1 cellular context compared by ENCODE assay signal in genomic region chr17:73278049-73278464, GRCh38.
TF ChIP-seq lines count a peak whose summit lies in the region.

No MANE protein-coding gene starts in this region.

TF ChIP-seq in HepG2, 621 proteins besides CTCF, POLR2A, EP300 and RAD21 (continued from another document and continues in another):
- TF ChIP-seq CREB1 (IDR thresholded peaks at IDR 0.05) = no peak
- peak; percentile 45; the same call in 1 of the 2 replicates for TF ChIP-seq CREB1 (CRISPR knock-in tag; IDR thresholded peaks at IDR 0.05)
- TF ChIP-seq MTA1 (CRISPR knock-in tag; IDR thresholded peaks at IDR 0.05; ENCODE audit: borderline replicate concordance) = peak; percentile 63; the same call in 1 of the 2 replicates
- TF ChIP-seq ZSCAN12 (CRISPR knock-in tag; IDR thresholded peaks at IDR 0.05) = no peak
- TF ChIP-seq ZNF720 (CRISPR knock-in tag; IDR thresholded peaks at IDR 0.05) = no peak
- TF ChIP-seq ZNF337 (CRISPR knock-in tag; IDR thresholded peaks at IDR 0.05; ENCODE audit: borderline replicate concordance, low read depth) = no peak
- no peak for TF ChIP-seq ZIK1 (CRISPR knock-in tag; IDR thresholded peaks at IDR 0.05; ENCODE audit: borderline replicate concordance, low read depth)
- no peak for TF ChIP-seq ZNF766 (CRISPR knock-in tag; IDR thresholded peaks at IDR 0.05; ENCODE audit: borderline replicate concordance)
- peak; percentile 82 for TF ChIP-seq POGZ (CRISPR knock-in tag; IDR thresholded peaks at IDR 0.05)
- TF ChIP-seq PTBP1 (IDR thresholded peaks at IDR 0.05; ENCODE audit: low read depth, low read length, poor library complexity, severe bottlenecking) = no peak
- TF ChIP-seq ZMAT5 (CRISPR knock-in tag; IDR thresholded peaks at IDR 0.05; ENCODE audit: borderline replicate concordance, low read depth) = no peak
- no peak for TF ChIP-seq ZFP62 (CRISPR knock-in tag; IDR thresholded peaks at IDR 0.05)
- no peak for TF ChIP-seq ZNF512B (CRISPR knock-in tag; IDR thresholded peaks at IDR 0.05; ENCODE audit: borderline replicate concordance)
- TF ChIP-seq ISL2 (CRISPR knock-in tag; IDR thresholded peaks at IDR 0.05) = peak; percentile 61
- TF ChIP-seq MED13 (CRISPR knock-in tag; IDR thresholded peaks at IDR 0.05) = 0 out of 2 replicates have a peak, but pooled peaks have one; percentile 60
- peak; percentile 75 for TF ChIP-seq CBX1 (IDR thresholded peaks at IDR 0.05; ENCODE audit: low read depth)
- 0 out of 2 replicates have a peak, but pooled peaks have one; percentile 47 for TF ChIP-seq ARNTL (CRISPR knock-in tag; IDR thresholded peaks at IDR 0.05)
- no peak for TF ChIP-seq PHB2 (IDR thresholded peaks at IDR 0.05; ENCODE audit: partially characterized antibody)
- TF ChIP-seq NFKBIZ (CRISPR knock-in tag; IDR thresholded peaks at IDR 0.05) = no peak
- no peak for TF ChIP-seq SP4 (CRISPR knock-in tag; IDR thresholded peaks at IDR 0.05)
- no peak for TF ChIP-seq GABPA (IDR thresholded peaks at IDR 0.05; ENCODE audit: low read depth, low read length)
- no peak for TF ChIP-seq GABPA (CRISPR knock-in tag; IDR thresholded peaks at IDR 0.05; ENCODE audit: low read depth)
- no peak for TF ChIP-seq FOXP1 (IDR thresholded peaks at IDR 0.05)
- TF ChIP-seq FOXP1 (CRISPR knock-in tag; IDR thresholded peaks at IDR 0.05) = peak; percentile 52; the same call in 1 of the 2 replicates
- no peak for TF ChIP-seq ZNF282 (IDR thresholded peaks at IDR 0.05; ENCODE audit: partially characterized antibody)
- TF ChIP-seq, protein P1, sequence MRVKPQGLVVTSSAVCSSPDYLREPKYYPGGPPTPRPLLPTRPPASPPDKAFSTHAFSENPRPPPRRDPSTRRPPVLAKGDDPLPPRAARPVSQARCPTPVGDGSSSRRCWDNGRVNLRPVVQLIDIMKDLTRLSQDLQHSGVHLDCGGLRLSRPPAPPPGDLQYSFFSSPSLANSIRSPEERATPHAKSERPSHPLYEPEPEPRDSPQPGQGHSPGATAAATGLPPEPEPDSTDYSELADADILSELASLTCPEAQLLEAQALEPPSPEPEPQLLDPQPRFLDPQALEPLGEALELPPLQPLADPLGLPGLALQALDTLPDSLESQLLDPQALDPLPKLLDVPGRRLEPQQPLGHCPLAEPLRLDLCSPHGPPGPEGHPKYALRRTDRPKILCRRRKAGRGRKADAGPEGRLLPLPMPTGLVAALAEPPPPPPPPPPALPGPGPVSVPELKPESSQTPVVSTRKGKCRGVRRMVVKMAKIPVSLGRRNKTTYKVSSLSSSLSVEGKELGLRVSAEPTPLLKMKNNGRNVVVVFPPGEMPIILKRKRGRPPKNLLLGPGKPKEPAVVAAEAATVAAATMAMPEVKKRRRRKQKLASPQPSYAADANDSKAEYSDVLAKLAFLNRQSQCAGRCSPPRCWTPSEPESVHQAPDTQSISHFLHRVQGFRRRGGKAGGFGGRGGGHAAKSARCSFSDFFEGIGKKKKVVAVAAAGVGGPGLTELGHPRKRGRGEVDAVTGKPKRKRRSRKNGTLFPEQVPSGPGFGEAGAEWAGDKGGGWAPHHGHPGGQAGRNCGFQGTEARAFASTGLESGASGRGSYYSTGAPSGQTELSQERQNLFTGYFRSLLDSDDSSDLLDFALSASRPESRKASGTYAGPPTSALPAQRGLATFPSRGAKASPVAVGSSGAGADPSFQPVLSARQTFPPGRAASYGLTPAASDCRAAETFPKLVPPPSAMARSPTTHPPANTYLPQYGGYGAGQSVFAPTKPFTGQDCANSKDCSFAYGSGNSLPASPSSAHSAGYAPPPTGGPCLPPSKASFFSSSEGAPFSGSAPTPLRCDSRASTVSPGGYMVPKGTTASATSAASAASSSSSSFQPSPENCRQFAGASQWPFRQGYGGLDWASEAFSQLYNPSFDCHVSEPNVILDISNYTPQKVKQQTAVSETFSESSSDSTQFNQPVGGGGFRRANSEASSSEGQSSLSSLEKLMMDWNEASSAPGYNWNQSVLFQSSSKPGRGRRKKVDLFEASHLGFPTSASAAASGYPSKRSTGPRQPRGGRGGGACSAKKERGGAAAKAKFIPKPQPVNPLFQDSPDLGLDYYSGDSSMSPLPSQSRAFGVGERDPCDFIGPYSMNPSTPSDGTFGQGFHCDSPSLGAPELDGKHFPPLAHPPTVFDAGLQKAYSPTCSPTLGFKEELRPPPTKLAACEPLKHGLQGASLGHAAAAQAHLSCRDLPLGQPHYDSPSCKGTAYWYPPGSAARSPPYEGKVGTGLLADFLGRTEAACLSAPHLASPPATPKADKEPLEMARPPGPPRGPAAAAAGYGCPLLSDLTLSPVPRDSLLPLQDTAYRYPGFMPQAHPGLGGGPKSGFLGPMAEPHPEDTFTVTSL (CRISPR knock-in tag; IDR thresholded peaks at IDR 0.05; ENCODE audit: borderline replicate concordance) = peak; percentile 68; the same call in 1 of the 2 replicates
- no peak for TF ChIP-seq ZNF451 (CRISPR knock-in tag; IDR thresholded peaks at IDR 0.05)
- TF ChIP-seq, protein P2, sequence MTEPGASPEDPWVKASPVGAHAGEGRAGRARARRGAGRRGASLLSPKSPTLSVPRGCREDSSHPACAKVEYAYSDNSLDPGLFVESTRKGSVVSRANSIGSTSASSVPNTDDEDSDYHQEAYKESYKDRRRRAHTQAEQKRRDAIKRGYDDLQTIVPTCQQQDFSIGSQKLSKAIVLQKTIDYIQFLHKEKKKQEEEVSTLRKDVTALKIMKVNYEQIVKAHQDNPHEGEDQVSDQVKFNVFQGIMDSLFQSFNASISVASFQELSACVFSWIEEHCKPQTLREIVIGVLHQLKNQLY (CRISPR knock-in tag; IDR thresholded peaks at IDR 0.05) = no peak
- no peak for TF ChIP-seq RBM39 (IDR thresholded peaks at IDR 0.05; ENCODE audit: low read depth, low read length, poor library complexity, severe bottlenecking)
- no peak for TF ChIP-seq ZNF83 (CRISPR knock-in tag; IDR thresholded peaks at IDR 0.05; ENCODE audit: borderline replicate concordance)
- peak; percentile 47 for TF ChIP-seq TEAD3 (CRISPR knock-in tag; optimal IDR thresholded peaks at IDR 0.05; ENCODE audit: borderline replicate concordance)
- TF ChIP-seq REPIN1 (CRISPR knock-in tag; IDR thresholded peaks at IDR 0.05; ENCODE audit: borderline replicate concordance, low read depth) = peak; percentile 25; the same call in 1 of the 2 replicates
- no peak for TF ChIP-seq ZNF75D (CRISPR knock-in tag; IDR thresholded peaks at IDR 0.05; ENCODE audit: borderline replicate concordance)
- TF ChIP-seq NR2F6 (IDR thresholded peaks at IDR 0.05) = peak; percentile 43
- TF ChIP-seq NR2F6 (CRISPR knock-in tag; IDR thresholded peaks at IDR 0.05) = peak; percentile 39; the same call in 1 of the 2 replicates
- peak; percentile 55 for TF ChIP-seq RARA (CRISPR knock-in tag; IDR thresholded peaks at IDR 0.05)
- no peak for TF ChIP-seq ZFX (CRISPR knock-in tag; IDR thresholded peaks at IDR 0.05; ENCODE audit: low read depth)
- TF ChIP-seq, protein P3, sequence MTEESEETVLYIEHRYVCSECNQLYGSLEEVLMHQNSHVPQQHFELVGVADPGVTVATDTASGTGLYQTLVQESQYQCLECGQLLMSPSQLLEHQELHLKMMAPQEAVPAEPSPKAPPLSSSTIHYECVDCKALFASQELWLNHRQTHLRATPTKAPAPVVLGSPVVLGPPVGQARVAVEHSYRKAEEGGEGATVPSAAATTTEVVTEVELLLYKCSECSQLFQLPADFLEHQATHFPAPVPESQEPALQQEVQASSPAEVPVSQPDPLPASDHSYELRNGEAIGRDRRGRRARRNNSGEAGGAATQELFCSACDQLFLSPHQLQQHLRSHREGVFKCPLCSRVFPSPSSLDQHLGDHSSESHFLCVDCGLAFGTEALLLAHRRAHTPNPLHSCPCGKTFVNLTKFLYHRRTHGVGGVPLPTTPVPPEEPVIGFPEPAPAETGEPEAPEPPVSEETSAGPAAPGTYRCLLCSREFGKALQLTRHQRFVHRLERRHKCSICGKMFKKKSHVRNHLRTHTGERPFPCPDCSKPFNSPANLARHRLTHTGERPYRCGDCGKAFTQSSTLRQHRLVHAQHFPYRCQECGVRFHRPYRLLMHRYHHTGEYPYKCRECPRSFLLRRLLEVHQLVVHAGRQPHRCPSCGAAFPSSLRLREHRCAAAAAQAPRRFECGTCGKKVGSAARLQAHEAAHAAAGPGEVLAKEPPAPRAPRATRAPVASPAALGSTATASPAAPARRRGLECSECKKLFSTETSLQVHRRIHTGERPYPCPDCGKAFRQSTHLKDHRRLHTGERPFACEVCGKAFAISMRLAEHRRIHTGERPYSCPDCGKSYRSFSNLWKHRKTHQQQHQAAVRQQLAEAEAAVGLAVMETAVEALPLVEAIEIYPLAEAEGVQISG (CRISPR knock-in tag; IDR thresholded peaks at IDR 0.05) = 0 out of 2 replicates have a peak, but pooled peaks have one; percentile 20
- no peak for TF ChIP-seq YEATS2 (CRISPR knock-in tag; IDR thresholded peaks at IDR 0.05; ENCODE audit: borderline replicate concordance)
- TF ChIP-seq MXI1 (IDR thresholded peaks at IDR 0.05; ENCODE audit: borderline replicate concordance, low read depth, low read length) = no peak
- peak; percentile 33 for TF ChIP-seq TBL1XR1 (IDR thresholded peaks at IDR 0.05; ENCODE audit: borderline replicate concordance, low read length, partially characterized antibody)
- TF ChIP-seq PHF5A (CRISPR knock-in tag; IDR thresholded peaks at IDR 0.05; ENCODE audit: low read depth, unreplicated experiment) = no peak
- no peak for TF ChIP-seq ZNF256 (CRISPR knock-in tag; conservative IDR thresholded peaks at IDR 0.05)
- TF ChIP-seq MYC (CRISPR knock-in tag; IDR thresholded peaks at IDR 0.05; ENCODE audit: borderline replicate concordance) = peak; percentile 20
- peak; percentile 81 for TF ChIP-seq PHF21A (CRISPR knock-in tag; IDR thresholded peaks at IDR 0.05)
- peak; percentile 77 for TF ChIP-seq ZNF644 (CRISPR knock-in tag; IDR thresholded peaks at IDR 0.05; ENCODE audit: low read depth)
- no peak for TF ChIP-seq ZSCAN30 (CRISPR knock-in tag; IDR thresholded peaks at IDR 0.05)
- TF ChIP-seq ZBTB37 (CRISPR knock-in tag; IDR thresholded peaks at IDR 0.05) = 0 out of 2 replicates have a peak, but pooled peaks have one; percentile 41
- TF ChIP-seq PRMT3 (CRISPR knock-in tag; IDR thresholded peaks at IDR 0.05; ENCODE audit: borderline replicate concordance, low read depth) = no peak
- TF ChIP-seq ZNF484 (CRISPR knock-in tag; IDR thresholded peaks at IDR 0.05; ENCODE audit: borderline replicate concordance, low read depth) = no peak
- TF ChIP-seq ZNF20 (CRISPR knock-in tag; IDR thresholded peaks at IDR 0.05) = no peak
- TF ChIP-seq RFX1 (IDR thresholded peaks at IDR 0.05) = no peak
- TF ChIP-seq, protein P4, sequence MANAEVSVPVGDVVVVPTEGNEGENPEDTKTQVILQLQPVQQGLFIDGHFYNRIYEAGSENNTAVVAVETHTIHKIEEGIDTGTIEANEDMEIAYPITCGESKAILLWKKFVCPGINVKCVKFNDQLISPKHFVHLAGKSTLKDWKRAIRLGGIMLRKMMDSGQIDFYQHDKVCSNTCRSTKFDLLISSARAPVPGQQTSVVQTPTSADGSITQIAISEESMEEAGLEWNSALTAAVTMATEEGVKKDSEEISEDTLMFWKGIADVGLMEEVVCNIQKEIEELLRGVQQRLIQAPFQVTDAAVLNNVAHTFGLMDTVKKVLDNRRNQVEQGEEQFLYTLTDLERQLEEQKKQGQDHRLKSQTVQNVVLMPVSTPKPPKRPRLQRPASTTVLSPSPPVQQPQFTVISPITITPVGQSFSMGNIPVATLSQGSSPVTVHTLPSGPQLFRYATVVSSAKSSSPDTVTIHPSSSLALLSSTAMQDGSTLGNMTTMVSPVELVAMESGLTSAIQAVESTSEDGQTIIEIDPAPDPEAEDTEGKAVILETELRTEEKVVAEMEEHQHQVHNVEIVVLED (CRISPR knock-in tag; IDR thresholded peaks at IDR 0.05; ENCODE audit: borderline replicate concordance) = peak; percentile 39; the same call in 1 of the 2 replicates
- TF ChIP-seq THYN1 (CRISPR knock-in tag; IDR thresholded peaks at IDR 0.05; ENCODE audit: borderline replicate concordance, low read depth) = no peak
- 0 out of 2 replicates have a peak, but pooled peaks have one; percentile 16 for TF ChIP-seq FOXA3 (CRISPR knock-in tag; IDR thresholded peaks at IDR 0.05)
- TF ChIP-seq ZNF713 (CRISPR knock-in tag; IDR thresholded peaks at IDR 0.05) = no peak
- TF ChIP-seq ZNF773 (CRISPR knock-in tag; IDR thresholded peaks at IDR 0.05; ENCODE audit: borderline replicate concordance) = no peak
- no peak for TF ChIP-seq SSRP1 (CRISPR knock-in tag; IDR thresholded peaks at IDR 0.05)
- TF ChIP-seq ZC3H4 (CRISPR knock-in tag; IDR thresholded peaks at IDR 0.05; ENCODE audit: borderline replicate concordance) = no peak
- no peak for TF ChIP-seq ZNF510 (CRISPR knock-in tag; IDR thresholded peaks at IDR 0.05; ENCODE audit: low read depth)
- no peak for TF ChIP-seq ZNF354B (CRISPR knock-in tag; IDR thresholded peaks at IDR 0.05)
- no peak for TF ChIP-seq GZF1 (CRISPR knock-in tag; IDR thresholded peaks at IDR 0.05)
- TF ChIP-seq KDM4B (CRISPR knock-in tag; IDR thresholded peaks at IDR 0.05) = no peak
- no peak for TF ChIP-seq NFE2 (CRISPR knock-in tag; IDR thresholded peaks at IDR 0.05)
